ENCODE assay signal across 8 cellular contexts in the genomic region with DNA sequence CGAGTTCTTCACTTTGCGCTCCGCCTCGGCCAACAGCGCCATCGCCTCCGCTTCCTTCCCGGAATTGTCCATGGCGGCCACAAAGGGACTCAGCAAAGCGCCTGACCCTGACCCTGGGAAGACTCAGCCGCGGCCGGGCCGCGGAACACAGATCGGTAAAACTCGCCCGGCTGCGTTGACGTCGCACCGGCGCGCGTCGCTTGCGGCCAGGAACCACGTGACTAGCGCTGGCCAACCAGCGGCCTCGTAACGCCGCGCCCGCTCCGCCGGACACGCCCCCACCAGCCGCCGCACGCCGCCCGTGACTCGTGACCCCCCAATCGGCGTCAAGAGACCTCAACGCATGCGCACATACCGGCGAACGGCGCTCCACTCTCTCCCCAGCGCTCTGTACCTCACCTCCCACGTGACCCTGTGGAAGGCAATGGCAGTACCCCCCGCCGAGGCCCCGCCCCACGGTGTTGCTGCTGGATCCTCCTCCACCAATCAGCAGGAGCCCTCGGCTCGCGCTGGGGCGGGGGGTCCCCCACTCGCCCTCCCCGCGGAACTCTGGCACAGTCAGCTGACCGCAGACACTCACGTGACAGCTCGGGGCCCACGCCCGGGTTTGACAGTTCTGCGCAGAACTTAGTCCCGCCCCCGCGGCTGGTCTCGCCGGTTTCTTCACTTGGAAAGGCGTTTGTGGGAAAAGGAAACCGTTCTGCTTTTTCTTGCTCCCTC. TPM values are rescaled to one million over a fixed set of nuclear protein-coding genes. Genes with fewer than 3 reads are reported as not detected.
DNase-seq lines count a peak whose midpoint lies in the region; ATAC-seq, FAIRE-seq and TF ChIP-seq lines count a peak whose summit lies in the region.

A gene (minus strand): TSS at position 195 of the 720 bp plus-strand sequence. CDS start 123 bp downstream, at position 72.

- H3K9me3 ChIP-seq in BE2C, result no peaks in the 10 kb centered on the region

- H3K36me3 ChIP-seq in BE2C, result no peaks in the 10 kb centered on the region

- peak; percentile 100 for DNase-seq in BE2C
- DNase-seq in GM19240 (ENCODE audit: insufficient read length, low spot score), result peak; percentile 95
- DNase-seq in NCI-H526 (lab: John Stamatoyannopoulos, UW), result peak; percentile 99 to 100
- peak; percentile 100 for DNase-seq in activated CD4-positive, alpha-beta T cell treated with anti-CD3 and anti-CD28 coated beads for 48 hours
- DNase-seq in kidney glomerular epithelial cell (lab: John Stamatoyannopoulos, UW), result peak; percentile 100
- peak; percentile 100 for DNase-seq in stimulated activated CD4-positive, alpha-beta T cell treated with anti-CD3 and anti-CD28 coated beads, Interleukin-1b, Interleukin-23, amount 100 ng/mL, for 1 hour (ENCODE audit: low read depth in 2 of 2)

- peak within 1 kb of the TSS; percentile 98 for H3K4me3 ChIP-seq in BE2C (ENCODE audit: low read depth, low read length)

- no peaks in the 10 kb centered on the region for H3K4me1 ChIP-seq in BE2C

- FAIRE-seq in colon (lab: Jason Lieb, UNC), result peak; percentile 92

- TF ChIP-seq CTCF in BE2C (IDR thresholded peaks at IDR 0.05; ENCODE audit: low read depth, low read length), result no peak; the same call in 1 of the 2 replicates

- no peaks in the 10 kb centered on the region for H3K27me3 ChIP-seq in BE2C

- peak; percentile 84 for ATAC-seq in HG03460 (IDR thresholded peaks at IDR 0.05; ENCODE audit: unreplicated experiment)

RNA-seq across cellular contexts. Expression of the gene that starts here (rescaled TPM):
- 386 TPM for polyA plus RNA-seq in BE2C (2012; ENCODE audit: insufficient read depth, insufficient read length, low read depth)

Comparison
In these comparisons a context has a peak if more than half of its experiments do, and no peak if none do; other contexts are left out.
1. Peak in every context shown above with its lines: DNase-seq, ATAC-seq and H3K4me3 ChIP-seq.